In the genomic region with DNA sequence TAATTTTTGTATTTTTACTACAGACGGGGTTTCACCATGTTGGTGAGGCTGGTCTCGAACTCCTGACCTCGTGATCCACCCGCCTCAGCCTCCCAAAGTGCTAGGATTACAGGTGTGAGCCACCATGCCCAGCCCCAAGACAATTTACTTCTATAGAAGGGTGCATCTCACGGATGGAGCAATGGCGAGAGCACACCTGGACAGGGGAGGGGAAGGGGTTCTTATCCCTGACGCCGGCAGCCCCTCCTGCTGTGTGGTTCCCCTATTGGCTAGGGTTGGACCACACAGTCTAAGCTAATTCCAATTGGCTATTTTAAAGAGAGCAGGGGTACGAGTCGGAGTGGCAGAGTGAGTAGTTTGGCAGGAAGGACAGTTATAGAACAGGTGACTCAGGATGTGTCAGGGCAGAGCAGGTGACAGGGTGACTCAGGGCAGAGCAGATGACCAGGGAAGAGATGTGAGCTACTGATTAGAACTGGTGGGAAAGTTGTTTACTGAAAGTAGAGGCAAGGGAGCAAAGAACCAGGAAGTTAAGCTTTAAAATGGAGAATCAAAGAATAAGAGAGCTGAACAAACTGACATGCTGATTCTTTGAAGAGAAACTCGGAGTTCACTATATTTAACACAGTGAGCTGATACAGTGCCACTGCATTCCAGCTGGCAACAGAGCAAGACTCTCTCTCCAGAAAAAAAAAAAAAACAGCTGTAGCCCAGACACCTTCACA, we compare ENCODE assay signal across 10 cellular contexts. TPM values are rescaled to one million over a fixed set of nuclear protein-coding genes. Genes with fewer than 3 reads are reported as not detected.
DNase-seq lines count a peak whose midpoint lies in the region; ATAC-seq and TF ChIP-seq lines count a peak whose summit lies in the region.
"Had no signal": no experiment of that assay in that cellular context is flagged by ENCODE, and none has a peak within 500 bp of the region (broad histone marks: within the 10 kb centered on the region; RNA-seq: fewer than 3 reads in every experiment).

No MANE protein-coding gene starts in this region.

- no peak overlapping the region for H3K9ac ChIP-seq in mesendoderm (ENCODE audit: low read length)
- H3K9ac ChIP-seq: KMS-11 had no signal

- H3K27me3 ChIP-seq in CD8-positive, alpha-beta memory T cell (ENCODE audit: insufficient read depth, low read length, poor library complexity, severe bottlenecking) = no peaks in the 10 kb centered on the region
- no peaks in the 10 kb centered on the region for H3K27me3 ChIP-seq in body of pancreas
- H3K27me3 ChIP-seq in mesendoderm (ENCODE audit: insufficient read depth, low read length, poor library complexity) = no peaks in the 10 kb centered on the region

- no peak for TF ChIP-seq CTCF in body of pancreas (IDR thresholded peaks at IDR 0.05)

- H3K27ac ChIP-seq in CD8-positive, alpha-beta memory T cell (ENCODE audit: low read depth, low read length) = peak overlapping the region; percentile 64
- peak overlapping the region; percentile 59 to 83 (median 74) for H3K27ac ChIP-seq in body of pancreas
- H3K27ac ChIP-seq in mesendoderm (ENCODE audit: low read depth, low read length) = no peak overlapping the region
- H3K27ac ChIP-seq: KMS-11 had no signal

- H3K4me3 ChIP-seq in CD8-positive, alpha-beta memory T cell (ENCODE audit: low read length) = no peak overlapping the region
- H3K4me3 ChIP-seq in body of pancreas (no peak overlapping the region), mesendoderm (ENCODE audit: low read length) (no peak overlapping the region)

- no peaks in the 10 kb centered on the region for H3K9me3 ChIP-seq in CD8-positive, alpha-beta memory T cell (ENCODE audit: low read length)
- H3K9me3 ChIP-seq in body of pancreas = no peaks in the 10 kb centered on the region

- no peaks in the 10 kb centered on the region for H3K36me3 ChIP-seq in CD8-positive, alpha-beta memory T cell (ENCODE audit: insufficient read depth, low read length)
- H3K36me3 ChIP-seq in body of pancreas (replicated peaks in 1 of 2; ENCODE audit: insufficient read depth in 1 of 2, low read depth in 2 of 2) (no peaks in the 10 kb centered on the region), mesendoderm (ENCODE audit: control insufficient read depth, insufficient read depth, low read length) (no peaks in the 10 kb centered on the region)

- peak in 1 of 3 donors; percentile 15 for TF ChIP-seq POLR2A in body of pancreas (IDR thresholded peaks at IDR 0.05)

- no peak overlapping the region for H2BK15ac ChIP-seq in mesendoderm (replicated peaks; ENCODE audit: low read depth)

- no peak overlapping the region for H4K8ac ChIP-seq in mesendoderm (ENCODE audit: low read depth, low read length)

- H3K23ac ChIP-seq in mesendoderm (ENCODE audit: low read length) = no peak overlapping the region

- H3K18ac ChIP-seq in mesendoderm (ENCODE audit: low read length) = no peak overlapping the region

- no peak overlapping the region for H3K4me2 ChIP-seq in mesendoderm (ENCODE audit: low read length)
- H3K4me2 ChIP-seq: KMS-11 had no signal

- intact Hi-C loops in body of pancreas (cut with DNase I) = no loop called here
- intact Hi-C loops in activated T-helper 1 cell treated with anti-CD3 and anti-CD28 coated beads, Interleukin-12 subunit alpha, Interleukin-12 subunit beta, Interleukin-2, Interleukin-4 antibody, amounts not matched to agents 30 ng/mL and 10 ng/mL and 1 ng/mL, durations not matched to agents 14 hours and 24 hours and 36 hours (cut with micrococcal nuclease) = no loop called here

- peaks cover 5% of the 10 kb centered on the region for H3K4me1 ChIP-seq in CD8-positive, alpha-beta memory T cell (ENCODE audit: insufficient read depth, low read length)
- H3K4me1 ChIP-seq in body of pancreas (peaks cover 54% of the 10 kb centered on the region), mesendoderm (ENCODE audit: control insufficient read depth, low read depth, low read length) (no peaks in the 10 kb centered on the region)

- in situ Hi-C loops in KBM-7 (cut with MboI; ENCODE audit: low pct_unique_long_range_greater_than_20kb, low sequenced_read_pairs) = no loop called here

- no peak for DNase-seq in CD8-positive, alpha-beta memory T cell
- peak; percentile 37 for DNase-seq in KBM-7
- peak; percentile 47 to 76 (median 68) for DNase-seq in body of pancreas
- DNase-seq in mesendoderm = peak; percentile 77
- no peak for DNase-seq in activated T-helper 1 cell treated with anti-CD3 and anti-CD28 coated beads, Interleukin-12 subunit alpha, Interleukin-12 subunit beta, Interleukin-2, Interleukin-4 antibody, amounts not matched to agents 30 ng/mL and 10 ng/mL and 1 ng/mL, durations not matched to agents 14 hours and 24 hours and 36 hours (ENCODE audit: low spot score)

- ATAC-seq in body of pancreas (peak; percentile 64), GM21423 (IDR thresholded peaks at IDR 0.05; ENCODE audit: unreplicated experiment) (no peak), GM21515 (IDR thresholded peaks at IDR 0.05; ENCODE audit: unreplicated experiment) (no peak), GM21529 (IDR thresholded peaks at IDR 0.05; ENCODE audit: unreplicated experiment) (no peak)

- 49 to 62% methylated on average over 6 to 11 of the region's 11 CpGs for WGBS in body of pancreas, 2 donors
- no CpG with 5 or more reads among the region's 11 CpGs for WGBS in mesendoderm (ENCODE audit: extremely low coverage, insufficient coverage, low lambda C conversion rate)

- H3K36me3 Mint-ChIP-seq in CD8-positive, alpha-beta memory T cell = peaks cover 0 to 5% (median 0%) of the 10 kb centered on the region in 3 donors
- H3K36me3 Mint-ChIP-seq in activated T-helper 1 cell treated with anti-CD3 and anti-CD28 coated beads, Interleukin-12 subunit alpha, Interleukin-12 subunit beta, Interleukin-2, Interleukin-4 antibody, amounts not matched to agents 30 ng/mL and 10 ng/mL and 1 ng/mL, durations not matched to agents 14 hours and 24 hours and 36 hours (ENCODE audit: low read depth) = no peaks in the 10 kb centered on the region
- H3K36me3 Mint-ChIP-seq: activated naive CD4-positive, alpha-beta T cell treated with anti-CD3 and anti-CD28 coated beads, Interleukin-2, amount 50 U/mL, for 24 hours had no signal

- no peaks in the 10 kb centered on the region for H3K79me2 ChIP-seq in mesendoderm (ENCODE audit: control insufficient read depth, insufficient read depth, low read length)

- H3K27me3 Mint-ChIP-seq in CD8-positive, alpha-beta memory T cell = peaks cover 20 to 51% of the 10 kb centered on the region in 2 donors
- peaks cover 13% of the 10 kb centered on the region for H3K27me3 Mint-ChIP-seq in activated T-helper 1 cell treated with anti-CD3 and anti-CD28 coated beads, Interleukin-12 subunit alpha, Interleukin-12 subunit beta, Interleukin-2, Interleukin-4 antibody, amounts not matched to agents 30 ng/mL and 10 ng/mL and 1 ng/mL, durations not matched to agents 14 hours and 24 hours and 36 hours (ENCODE audit: insufficient read depth)

- no peak overlapping the region for H2AK5ac ChIP-seq in mesendoderm (ENCODE audit: low read length)

- no peak overlapping the region for H3K56ac ChIP-seq in mesendoderm (ENCODE audit: low read length)

- no peaks in the 10 kb centered on the region for H3K9me3 Mint-ChIP-seq in CD8-positive, alpha-beta memory T cell
- no peaks in the 10 kb centered on the region for H3K9me3 Mint-ChIP-seq in activated T-helper 1 cell treated with anti-CD3 and anti-CD28 coated beads, Interleukin-12 subunit alpha, Interleukin-12 subunit beta, Interleukin-2, Interleukin-4 antibody, amounts not matched to agents 30 ng/mL and 10 ng/mL and 1 ng/mL, durations not matched to agents 14 hours and 24 hours and 36 hours
- H3K9me3 Mint-ChIP-seq: activated naive CD4-positive, alpha-beta T cell treated with anti-CD3 and anti-CD28 coated beads, Interleukin-2, amount 50 U/mL, for 24 hours had no signal

- POLR2A ChIA-PET in CD8-positive, alpha-beta memory T cell (lab: Charles Lee) = no interaction called here

- no peak overlapping the region for H2BK5ac ChIP-seq in mesendoderm (ENCODE audit: low read length)

- no peak overlapping the region for H4K5ac ChIP-seq in mesendoderm (ENCODE audit: low read length)

- no peak overlapping the region for H3K27ac Mint-ChIP-seq in CD8-positive, alpha-beta memory T cell
- H3K27ac Mint-ChIP-seq in activated T-helper 1 cell treated with anti-CD3 and anti-CD28 coated beads, Interleukin-12 subunit alpha, Interleukin-12 subunit beta, Interleukin-2, Interleukin-4 antibody, amounts not matched to agents 30 ng/mL and 10 ng/mL and 1 ng/mL, durations not matched to agents 14 hours and 24 hours and 36 hours = no peak overlapping the region
- H3K27ac Mint-ChIP-seq: activated naive CD4-positive, alpha-beta T cell treated with anti-CD3 and anti-CD28 coated beads, Interleukin-2, amount 50 U/mL, for 24 hours had no signal

- peaks cover 0 to 8% (median 3%) of the 10 kb centered on the region in 3 donors for H3K4me1 Mint-ChIP-seq in CD8-positive, alpha-beta memory T cell
- peaks cover 13% of the 10 kb centered on the region for H3K4me1 Mint-ChIP-seq in activated T-helper 1 cell treated with anti-CD3 and anti-CD28 coated beads, Interleukin-12 subunit alpha, Interleukin-12 subunit beta, Interleukin-2, Interleukin-4 antibody, amounts not matched to agents 30 ng/mL and 10 ng/mL and 1 ng/mL, durations not matched to agents 14 hours and 24 hours and 36 hours (ENCODE audit: low read depth)

- H3K4me3 Mint-ChIP-seq in CD8-positive, alpha-beta memory T cell = no peak overlapping the region
- no peak overlapping the region for H3K4me3 Mint-ChIP-seq in activated T-helper 1 cell treated with anti-CD3 and anti-CD28 coated beads, Interleukin-12 subunit alpha, Interleukin-12 subunit beta, Interleukin-2, Interleukin-4 antibody, amounts not matched to agents 30 ng/mL and 10 ng/mL and 1 ng/mL, durations not matched to agents 14 hours and 24 hours and 36 hours
- H3K4me3 Mint-ChIP-seq: activated naive CD4-positive, alpha-beta T cell treated with anti-CD3 and anti-CD28 coated beads, Interleukin-2, amount 50 U/mL, for 24 hours had no signal

- H3K4ac ChIP-seq in mesendoderm (ENCODE audit: low read depth, low read length) = no peak overlapping the region

- H3K79me1 ChIP-seq in mesendoderm (ENCODE audit: low read length) = no peaks in the 10 kb centered on the region

- H2BK120ac ChIP-seq in mesendoderm (ENCODE audit: low read depth, low read length) = no peak overlapping the region

- CTCF ChIA-PET in CD8-positive, alpha-beta memory T cell (lab: Charles Lee) = no interaction called here

RNA-seq across cellular contexts. Expression of gene UBE2I, which starts 12.6 kb away (rescaled TPM):
- total RNA-seq in CD8-positive, alpha-beta memory T cell = 100 to 1,000 TPM; 238 to 257 TPM
- 101 TPM for polyA plus RNA-seq in CD8-positive, alpha-beta memory T cell
- 10 to 100 TPM; 25.9 to 81.7 TPM for total RNA-seq in body of pancreas
- polyA plus RNA-seq in mesendoderm (2013, experiment 1 of 2) = 247 TPM
- 242 TPM for polyA plus RNA-seq in mesendoderm (2013, experiment 2 of 2)
- total RNA-seq in activated T-helper 1 cell treated with anti-CD3 and anti-CD28 coated beads, Interleukin-12 subunit alpha, Interleukin-12 subunit beta, Interleukin-2, Interleukin-4 antibody, amounts not matched to agents 30 ng/mL and 10 ng/mL and 1 ng/mL, durations not matched to agents 14 hours and 24 hours and 36 hours = 257 TPM in 2 replicates

RNA-seq across cellular contexts. Expression of gene BAIAP3, which starts 36.6 kb away (rescaled TPM):
- 1 to 10 TPM; 7.2 to 7.5 TPM for total RNA-seq in CD8-positive, alpha-beta memory T cell
- 8.3 TPM for polyA plus RNA-seq in CD8-positive, alpha-beta memory T cell
- total RNA-seq in body of pancreas = 10 to 100 TPM in 1 of 2 donors, 1 to 10 TPM in 1; 7.0 to 20.8 TPM
- 1.7 TPM for polyA plus RNA-seq in mesendoderm (2013, experiment 1 of 2)
- 1.3 TPM for polyA plus RNA-seq in mesendoderm (2013, experiment 2 of 2)
- 0.07 and 0.18 TPM in 2 replicates for total RNA-seq in activated T-helper 1 cell treated with anti-CD3 and anti-CD28 coated beads, Interleukin-12 subunit alpha, Interleukin-12 subunit beta, Interleukin-2, Interleukin-4 antibody, amounts not matched to agents 30 ng/mL and 10 ng/mL and 1 ng/mL, durations not matched to agents 14 hours and 24 hours and 36 hours

RNA-seq across cellular contexts. Expression of gene TPSD1, which starts 41.0 kb away (rescaled TPM):
- total RNA-seq in CD8-positive, alpha-beta memory T cell = not detected
- polyA plus RNA-seq in CD8-positive, alpha-beta memory T cell = not detected
- total RNA-seq in body of pancreas = 1 to 10 TPM in 1 of 2 donors, not detected in 1; 1.6 TPM
- not detected for polyA plus RNA-seq in mesendoderm (2013, experiment 1 of 2)
- not detected for polyA plus RNA-seq in mesendoderm (2013, experiment 2 of 2)
- total RNA-seq in activated T-helper 1 cell treated with anti-CD3 and anti-CD28 coated beads, Interleukin-12 subunit alpha, Interleukin-12 subunit beta, Interleukin-2, Interleukin-4 antibody, amounts not matched to agents 30 ng/mL and 10 ng/mL and 1 ng/mL, durations not matched to agents 14 hours and 24 hours and 36 hours = not detected in 2 replicates

RNA-seq across cellular contexts. Expression of gene TSR3, which starts 54.8 kb away (rescaled TPM):
- 100 to 1,000 TPM in 1 of 2 experiments, 10 to 100 TPM in 1; 91.8 to 102 TPM for total RNA-seq in CD8-positive, alpha-beta memory T cell
- 109 TPM for polyA plus RNA-seq in CD8-positive, alpha-beta memory T cell
- total RNA-seq in body of pancreas = 10 to 100 TPM; 70.5 to 98.8 TPM
- 34.0 TPM for polyA plus RNA-seq in mesendoderm (2013, experiment 1 of 2)
- polyA plus RNA-seq in mesendoderm (2013, experiment 2 of 2) = 35.7 TPM
- total RNA-seq in activated T-helper 1 cell treated with anti-CD3 and anti-CD28 coated beads, Interleukin-12 subunit alpha, Interleukin-12 subunit beta, Interleukin-2, Interleukin-4 antibody, amounts not matched to agents 30 ng/mL and 10 ng/mL and 1 ng/mL, durations not matched to agents 14 hours and 24 hours and 36 hours = 87.4 and 89.4 TPM in 2 replicates

RNA-seq across cellular contexts. Expression of gene GNPTG, which starts 54.9 kb away (rescaled TPM):
- 10 to 100 TPM; 32.3 to 34.4 TPM for total RNA-seq in CD8-positive, alpha-beta memory T cell
- 63.3 TPM for polyA plus RNA-seq in CD8-positive, alpha-beta memory T cell
- total RNA-seq in body of pancreas = 10 to 100 TPM; 38.1 to 98.2 TPM
- polyA plus RNA-seq in mesendoderm (2013, experiment 1 of 2) = 10.4 TPM
- polyA plus RNA-seq in mesendoderm (2013, experiment 2 of 2) = 10.1 TPM
- total RNA-seq in activated T-helper 1 cell treated with anti-CD3 and anti-CD28 coated beads, Interleukin-12 subunit alpha, Interleukin-12 subunit beta, Interleukin-2, Interleukin-4 antibody, amounts not matched to agents 30 ng/mL and 10 ng/mL and 1 ng/mL, durations not matched to agents 14 hours and 24 hours and 36 hours = 21.4 and 22.5 TPM in 2 replicates

Comparison
In these comparisons a context has a peak if more than half of its experiments do, and no peak if none do; other contexts are left out.
1. DNase-seq: peak in KBM-7 (single experiment), body of pancreas (4 of 4) and mesendoderm (single experiment); none in CD8-positive, alpha-beta memory T cell (0 of 5) and activated T-helper 1 cell treated with anti-CD3 and anti-CD28 coated beads, Interleukin-12 subunit alpha, Interleukin-12 subunit beta, Interleukin-2, Interleukin-4 antibody, amounts not matched to agents 30 ng/mL and 10 ng/mL and 1 ng/mL, durations not matched to agents 14 hours and 24 hours and 36 hours (single experiment).